ENCODE assay signal across 1 cellular context in genomic region chr7:149625947-149626392, GRCh38.
TF ChIP-seq lines count a peak whose summit lies in the region.

No MANE protein-coding gene starts in this region.

TF ChIP-seq in HEK293, 187 proteins besides CTCF, POLR2A, EP300 and RAD21 (continued from another document):
- TF ChIP-seq, protein P1, sequence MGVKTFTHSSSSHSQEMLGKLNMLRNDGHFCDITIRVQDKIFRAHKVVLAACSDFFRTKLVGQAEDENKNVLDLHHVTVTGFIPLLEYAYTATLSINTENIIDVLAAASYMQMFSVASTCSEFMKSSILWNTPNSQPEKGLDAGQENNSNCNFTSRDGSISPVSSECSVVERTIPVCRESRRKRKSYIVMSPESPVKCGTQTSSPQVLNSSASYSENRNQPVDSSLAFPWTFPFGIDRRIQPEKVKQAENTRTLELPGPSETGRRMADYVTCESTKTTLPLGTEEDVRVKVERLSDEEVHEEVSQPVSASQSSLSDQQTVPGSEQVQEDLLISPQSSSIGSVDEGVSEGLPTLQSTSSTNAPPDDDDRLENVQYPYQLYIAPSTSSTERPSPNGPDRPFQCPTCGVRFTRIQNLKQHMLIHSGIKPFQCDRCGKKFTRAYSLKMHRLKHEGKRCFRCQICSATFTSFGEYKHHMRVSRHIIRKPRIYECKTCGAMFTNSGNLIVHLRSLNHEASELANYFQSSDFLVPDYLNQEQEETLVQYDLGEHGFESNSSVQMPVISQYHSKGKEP (tag by site-specific recombination; IDR thresholded peaks at IDR 0.05) = peak; percentile 33; the same call in 1 of the 2 replicates
- no peak for TF ChIP-seq ZNF580 (tag by site-specific recombination; IDR thresholded peaks at IDR 0.05)
- TF ChIP-seq ZNF76 (tag by site-specific recombination; IDR thresholded peaks at IDR 0.05; ENCODE audit: borderline replicate concordance, low read depth) = peak; percentile 53; the same call in 1 of the 2 replicates
- no peak for TF ChIP-seq ZNF692 (tag by site-specific recombination; IDR thresholded peaks at IDR 0.05)
- TF ChIP-seq ZNF514 (tag by site-specific recombination; IDR thresholded peaks at IDR 0.05) = no peak
